In the genomic region with DNA sequence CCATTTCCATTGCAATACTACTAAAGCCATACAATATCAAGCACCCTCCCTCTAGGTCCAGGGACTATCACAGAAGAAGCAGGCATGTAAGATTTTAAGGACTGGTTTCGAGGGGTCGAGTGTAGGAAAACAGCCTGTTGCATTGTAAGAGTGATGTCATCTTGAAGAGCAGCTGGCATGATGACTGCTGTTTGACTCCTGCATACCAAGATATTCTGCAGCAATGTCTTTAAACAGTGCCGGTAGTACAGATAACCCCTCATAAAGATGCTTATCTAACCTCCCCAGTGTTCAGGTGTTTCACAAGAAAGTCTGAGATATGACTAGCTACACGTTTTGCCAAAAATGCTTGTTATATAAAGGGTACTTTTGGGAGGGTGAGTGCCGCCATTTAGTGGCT, we compare ENCODE assay signal across 15 cellular contexts. TPM values are rescaled to one million over a fixed set of nuclear protein-coding genes. Genes with fewer than 3 reads are reported as not detected.
"Had no signal": no experiment of that assay in that cellular context is flagged by ENCODE, and none has a peak within 500 bp of the region (broad histone marks: within the 10 kb centered on the region; RNA-seq: fewer than 3 reads in every experiment).

No MANE protein-coding gene starts in this region.

- H3K27me3 ChIP-seq: brain microvascular endothelial cell, stomach, thyroid gland had no signal

- H3K9me3 ChIP-seq: stomach, thyroid gland had no signal

- ATAC-seq: activated T-cell treated with anti-CD3 and anti-CD28 coated beads, Interleukin-2, amount 50 U/mL, for 4 hours; effector memory CD8-positive, alpha-beta T cell; naive thymus-derived CD4-positive, alpha-beta T cell had no signal

- H3K4me1 ChIP-seq: thyroid gland had no signal

- H3K27me3 Mint-ChIP-seq: activated CD4-positive, alpha-beta memory T cell treated with anti-CD3 and anti-CD28 coated beads for 36 hours; activated naive CD8-positive, alpha-beta T cell; effector memory CD8-positive, alpha-beta T cell; naive thymus-derived CD4-positive, alpha-beta T cell had no signal

- H3K27ac ChIP-seq: brain microvascular endothelial cell, stomach, thyroid gland had no signal

- DNase-seq: activated CD4-positive, alpha-beta memory T cell treated with anti-CD3 and anti-CD28 coated beads for 36 hours; activated CD4-positive, CD25-positive, alpha-beta regulatory T cell treated with anti-CD3 and anti-CD28 coated beads, Interleukin-2, amount 50 U/mL, for 72 hours; activated effector memory CD4-positive, alpha-beta T cell treated with anti-CD3 and anti-CD28 coated beads, Interleukin-2, amount 50 U/mL, for 16 hours; activated T-cell treated with anti-CD3 and anti-CD28 coated beads, Interleukin-2, amount 50 U/mL, for 4 hours; brain microvascular endothelial cell; effector memory CD8-positive, alpha-beta T cell; hippocampal formation; midbrain; naive thymus-derived CD4-positive, alpha-beta T cell; small intestine; stomach; thyroid gland had no signal

- H3K36me3 ChIP-seq: brain microvascular endothelial cell had no signal

- H3K4me3 ChIP-seq: lung, stomach, thyroid gland had no signal

- H3K27ac Mint-ChIP-seq: activated CD4-positive, alpha-beta memory T cell treated with anti-CD3 and anti-CD28 coated beads for 36 hours; activated naive CD8-positive, alpha-beta T cell; effector memory CD8-positive, alpha-beta T cell had no signal

- H3K9me3 Mint-ChIP-seq: activated CD4-positive, alpha-beta memory T cell treated with anti-CD3 and anti-CD28 coated beads for 36 hours; activated T-cell treated with anti-CD3 and anti-CD28 coated beads, Interleukin-2, amount 50 U/mL, for 4 hours; effector memory CD8-positive, alpha-beta T cell; naive thymus-derived CD4-positive, alpha-beta T cell had no signal

- H3K4me3 Mint-ChIP-seq: activated CD4-positive, alpha-beta memory T cell treated with anti-CD3 and anti-CD28 coated beads for 36 hours; activated naive CD8-positive, alpha-beta T cell; activated T-cell treated with anti-CD3 and anti-CD28 coated beads, Interleukin-2, amount 50 U/mL, for 4 hours; effector memory CD8-positive, alpha-beta T cell; naive thymus-derived CD4-positive, alpha-beta T cell had no signal

RNA-seq across cellular contexts. Expression of gene FAM111B, which starts 47.5 kb away (rescaled TPM):
- polyA plus RNA-seq: naive thymus-derived CD4-positive, alpha-beta T cell had no signal

RNA-seq across cellular contexts. Expression of gene MPEG1, which starts 58.1 kb away (rescaled TPM):
- total RNA-seq: activated CD4-positive, alpha-beta memory T cell treated with anti-CD3 and anti-CD28 coated beads for 36 hours; epithelial cell of proximal tubule had no signal
